In genomic region chr22:28963362-28963761, GRCh38 we compare ENCODE assay signal across 25 cellular contexts.
"Had no signal": no experiment of that assay in that cellular context is flagged by ENCODE, and none has a peak within 500 bp of the region (broad histone marks: within the 10 kb centered on the region; RNA-seq: fewer than 3 reads in every experiment).

No MANE protein-coding gene starts in this region.

- H3K4me1 Mint-ChIP-seq: stimulated activated memory B cell treated with anti-CD40 and anti-IgM and Interleukin-4, amounts not matched to agents 10 μg/mL and 1 μg/mL and 100 μg/mL, for 72 hours had no signal

- H3K36me3 Mint-ChIP-seq: stimulated activated memory B cell treated with anti-CD40 and anti-IgM and Interleukin-4, amounts not matched to agents 10 μg/mL and 1 μg/mL and 100 μg/mL, for 72 hours had no signal

- H3K27ac Mint-ChIP-seq: activated CD4-positive, alpha-beta T cell treated with anti-CD3 and anti-CD28 coated beads for 36 hours; activated naive CD4-positive, alpha-beta T cell treated with anti-CD3 and anti-CD28 coated beads, Interleukin-2, amount 50 U/mL, for 72 hours; activated T-cell treated with anti-CD3 and anti-CD28 coated beads, Interleukin-2, amount 50 U/mL, for 72 hours; effector memory CD8-positive, alpha-beta T cell; stimulated activated memory B cell treated with anti-CD40 and anti-IgM and Interleukin-4, amounts not matched to agents 10 μg/mL and 1 μg/mL and 100 μg/mL, for 72 hours; stimulated activated naive CD8-positive, alpha-beta T cell treated with anti-CD3 and anti-CD28 coated beads, Interleukin-15, amount 100 ng/mL, for 72 hours; type B pancreatic cell had no signal

- H3K9me3 Mint-ChIP-seq: activated naive CD4-positive, alpha-beta T cell treated with anti-CD3 and anti-CD28 coated beads, Interleukin-2, amount 50 U/mL, for 72 hours; activated T-cell treated with anti-CD3 and anti-CD28 coated beads, Interleukin-2, amount 50 U/mL, for 72 hours; effector memory CD8-positive, alpha-beta T cell; stimulated activated memory B cell treated with anti-CD40 and anti-IgM and Interleukin-4, amounts not matched to agents 10 μg/mL and 1 μg/mL and 100 μg/mL, for 72 hours; type B pancreatic cell had no signal

- H3K27ac ChIP-seq: colonic mucosa, neutrophil, skin epidermis had no signal

- H3K4me3 Mint-ChIP-seq: activated CD4-positive, alpha-beta T cell treated with anti-CD3 and anti-CD28 coated beads for 36 hours; activated T-cell treated with anti-CD3 and anti-CD28 coated beads, Interleukin-2, amount 50 U/mL, for 72 hours; effector memory CD8-positive, alpha-beta T cell; nephron progenitor cell; stimulated activated memory B cell treated with anti-CD40 and anti-IgM and Interleukin-4, amounts not matched to agents 10 μg/mL and 1 μg/mL and 100 μg/mL, for 72 hours; stimulated activated naive CD8-positive, alpha-beta T cell treated with anti-CD3 and anti-CD28 coated beads, Interleukin-15, amount 100 ng/mL, for 72 hours; type B pancreatic cell had no signal

- H3K27me3 Mint-ChIP-seq: type B pancreatic cell had no signal

- ATAC-seq: activated CD4-positive, alpha-beta T cell treated with anti-CD3 and anti-CD28 coated beads for 36 hours; activated naive CD4-positive, alpha-beta T cell treated with anti-CD3 and anti-CD28 coated beads, Interleukin-2, amount 50 U/mL, for 72 hours; activated T-cell treated with anti-CD3 and anti-CD28 coated beads, Interleukin-2, amount 50 U/mL, for 72 hours; effector memory CD8-positive, alpha-beta T cell; left cardiac atrium; left ventricle myocardium superior; sciatic nerve; stimulated activated memory B cell treated with anti-CD40 and anti-IgM and Interleukin-4, amounts not matched to agents 10 μg/mL and 1 μg/mL and 100 μg/mL, for 72 hours; stimulated activated naive CD8-positive, alpha-beta T cell treated with anti-CD3 and anti-CD28 coated beads, Interleukin-15, amount 100 ng/mL, for 72 hours had no signal

- DNase-seq: activated CD4-positive, alpha-beta T cell treated with anti-CD3 and anti-CD28 coated beads for 36 hours; activated CD4-positive, CD25-positive, alpha-beta regulatory T cell; activated naive CD4-positive, alpha-beta T cell; activated T-cell treated with anti-CD3 and anti-CD28 coated beads for 4 hours; activated T-cell treated with anti-CD3 and anti-CD28 coated beads, Interleukin-2, amount 50 U/mL, for 72 hours; cerebellar nuclear complex; colonic mucosa; effector memory CD8-positive, alpha-beta T cell; erythroblast; head of caudate nucleus; hippocampal formation; left cardiac atrium; left ventricle myocardium superior; nephron progenitor cell; stimulated activated CD4-positive, alpha-beta T cell treated with anti-CD3 and anti-CD28 coated beads, Interleukin-4, amount 100 ng/mL, for 4 hours; stimulated activated CD8-positive, alpha-beta memory T cell treated with anti-CD3 and anti-CD28 coated beads, Interleukin-4, amount 100 ng/mL, for 48 hours; stimulated activated naive CD8-positive, alpha-beta T cell treated with anti-CD3 and anti-CD28 coated beads, Interleukin-15, amount 100 ng/mL, for 72 hours; substantia nigra; T-helper 2 cell had no signal
